31 cellular contexts compared by ENCODE assay signal in genomic region chr17:41823141-41823524, GRCh38. TPM values are rescaled to one million over a fixed set of nuclear protein-coding genes. Genes with fewer than 3 reads are reported as not detected.
"Had no signal": no experiment of that assay in that cellular context is flagged by ENCODE, and none has a peak within 500 bp of the region (broad histone marks: within the 10 kb centered on the region; RNA-seq: fewer than 3 reads in every experiment).

No MANE protein-coding gene starts in this region.

- ATAC-seq: effector memory CD8-positive, alpha-beta T cell; gastroesophageal sphincter; left ventricle myocardium superior; stimulated activated naive B cell treated with anti-CD40 and anti-IgM and Interleukin-4, amounts not matched to agents 10 μg/mL and 1 μg/mL and 100 μg/mL, for 72 hours; upper lobe of right lung had no signal

- H2AFZ ChIP-seq: hepatocyte had no signal

- H3K9me3 ChIP-seq: adrenal gland, ascending aorta, gastroesophageal sphincter, right atrium auricular region, suprapubic skin, tibial artery, upper lobe of right lung had no signal

- H3K27me3 ChIP-seq: adrenal gland, ascending aorta, dorsolateral prefrontal cortex, gastroesophageal sphincter, hepatocyte, right atrium auricular region, suprapubic skin, tibial artery, upper lobe of right lung had no signal

- H3K4me3 ChIP-seq: adrenal gland, ascending aorta, coronary artery, dorsolateral prefrontal cortex, gastroesophageal sphincter, hepatocyte, right atrium auricular region, suprapubic skin, tibial artery, upper lobe of right lung had no signal

- DNase-seq: activated CD4-positive, alpha-beta memory T cell treated with anti-CD3 and anti-CD28 coated beads, Interleukin-2, amount 10 ng/mL, durations not matched to agents 7 days and 5 days; activated CD4-positive, alpha-beta T cell treated with anti-CD3 and anti-CD28 coated beads for 1 hour; activated CD4-positive, alpha-beta T cell treated with anti-CD3 and anti-CD28 coated beads, Interleukin-2, amount 10 ng/mL, durations not matched to agents 7 days and 5 days; activated CD8-positive, alpha-beta memory T cell treated with anti-CD3 and anti-CD28 coated beads, Interleukin-2, amount 50 U/mL, for 48 hours; activated naive CD4-positive, alpha-beta T cell treated with Interleukin-2 at 50 U/mL for 16 hours; activated naive CD8-positive, alpha-beta T cell treated with anti-CD3 and anti-CD28 coated beads for 36 hours; activated T-cell treated with anti-CD3 and anti-CD28 coated beads, Interleukin-2, amount 50 U/mL, for 24 hours; adrenal gland; dorsolateral prefrontal cortex; effector memory CD8-positive, alpha-beta T cell; islet precursor cell; left ventricle myocardium superior; occipital lobe; stimulated activated CD4-positive, alpha-beta T cell treated with anti-CD3 and anti-CD28 coated beads, Interleukin-15, amount 100 ng/mL, for 24 hours; stimulated activated CD4-positive, alpha-beta T cell treated with anti-CD3 and anti-CD28 coated beads, Interleukin-2, amount 100 ng/mL, for 24 hours; stimulated activated naive B cell treated with anti-CD40 and anti-IgM and Interleukin-4, amounts not matched to agents 10 μg/mL and 1 μg/mL and 100 μg/mL, for 72 hours; tibial artery; upper lobe of right lung had no signal

- H3K27ac ChIP-seq: adrenal gland, ascending aorta, coronary artery, dorsolateral prefrontal cortex, gastroesophageal sphincter, hepatocyte, right atrium auricular region, suprapubic skin, tibial artery, upper lobe of right lung had no signal

- H3K79me2 ChIP-seq: hepatocyte had no signal

- H3K4me2 ChIP-seq: hepatocyte had no signal

- H3K4me1 ChIP-seq: adrenal gland, ascending aorta, right atrium auricular region, suprapubic skin, tibial artery, upper lobe of right lung had no signal

- FAIRE-seq: endothelial cell of umbilical vein had no signal

RNA-seq across cellular contexts. Expression of gene FKBP10, which starts 10.3 kb away (rescaled TPM):
- total RNA-seq: activated CD4-positive, alpha-beta memory T cell treated with anti-CD3 and anti-CD28 coated beads, Interleukin-2, amount 10 ng/mL, durations not matched to agents 7 days and 5 days had no signal

RNA-seq across cellular contexts. Expression of gene KLHL10, which starts 14.5 kb away (rescaled TPM):
- total RNA-seq: activated CD4-positive, alpha-beta memory T cell treated with anti-CD3 and anti-CD28 coated beads, Interleukin-2, amount 10 ng/mL, durations not matched to agents 7 days and 5 days; activated CD4-positive, alpha-beta T cell treated with anti-CD3 and anti-CD28 coated beads, Interleukin-2, amount 10 ng/mL, durations not matched to agents 7 days and 5 days; ascending aorta; cardiac septum; cerebellum; endothelial cell of umbilical vein; lung microvascular endothelial cell; neural crest cell; occipital lobe; pulmonary artery endothelial cell; right atrium auricular region; T-helper 1 cell treated with Interleukin-12 subunit alpha and Interleukin-12 subunit beta and Interleukin-4 antibody, amounts not matched to agents 30 ng/mL and 1 ng/mL, for 36 hours had no signal
- polyA plus RNA-seq: hepatocyte had no signal
